12 cellular contexts compared by ENCODE assay signal in the genomic region with DNA sequence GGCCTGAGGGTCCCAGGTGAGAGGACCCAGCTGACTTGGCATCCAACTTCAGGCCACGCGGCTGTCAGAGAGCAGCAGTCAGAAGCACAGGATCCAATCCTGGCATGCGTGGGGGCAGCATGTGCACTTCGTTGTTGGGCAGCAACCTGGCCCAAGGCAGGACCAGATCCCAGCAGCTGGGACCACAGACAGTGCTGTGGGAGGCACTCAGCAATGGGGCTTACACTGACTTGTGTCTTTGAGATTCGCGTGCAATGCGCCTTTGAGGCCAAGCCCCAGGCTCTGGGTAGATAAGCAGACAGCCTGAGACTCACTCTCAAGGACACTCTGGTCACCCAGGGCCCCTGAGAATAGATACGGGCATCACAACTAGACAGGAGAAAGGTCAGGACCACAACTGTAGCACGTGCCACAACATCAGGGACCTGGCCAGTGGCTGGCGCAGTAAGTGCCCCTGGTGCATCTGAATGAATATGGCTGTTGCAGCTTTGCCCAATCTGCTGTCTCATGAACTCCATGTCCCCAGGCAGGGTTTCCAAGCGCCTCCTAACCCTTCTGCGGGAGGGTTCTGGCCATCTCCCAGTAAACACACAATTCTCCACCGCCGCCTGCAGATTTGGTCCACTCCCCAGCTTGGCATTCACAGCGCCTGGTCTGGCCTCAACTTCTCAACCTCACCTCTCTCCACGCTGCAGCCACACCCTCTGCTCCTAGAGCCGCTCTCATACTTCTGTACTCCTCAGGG. TPM values are rescaled to one million over a fixed set of nuclear protein-coding genes. Genes with fewer than 3 reads are reported as not detected.
DNase-seq lines count a peak whose midpoint lies in the region; ATAC-seq and TF ChIP-seq lines count a peak whose summit lies in the region.
"Had no signal": no experiment of that assay in that cellular context is flagged by ENCODE, and none has a peak within 500 bp of the region (broad histone marks: within the 10 kb centered on the region; RNA-seq: fewer than 3 reads in every experiment).

No MANE protein-coding gene starts in this region.

- POLR2A ChIA-PET in activated CD4-positive, alpha-beta memory T cell treated with anti-CD3 and anti-CD28 coated beads for 36 hours (lab: Charles Lee) = no interaction called here
- POLR2A ChIA-PET in activated CD4-positive, alpha-beta memory T cell treated with anti-CD3 and anti-CD28 coated beads, Interleukin-2, amount 10 ng/mL, durations not matched to agents 7 days and 5 days (lab: Charles Lee) = no interaction called here
- POLR2A ChIA-PET in WTC11 (lab: Charles Lee) = no interaction called here

- no peak for ATAC-seq in WTC11
- ATAC-seq in left lobe of liver = peak; percentile 55
- ATAC-seq in stimulated activated naive B cell treated with anti-CD40 and anti-IgM and Interleukin-4, amounts not matched to agents 10 μg/mL and 1 μg/mL and 100 μg/mL, for 72 hours (replicated peaks) = no peak
- no peak for ATAC-seq in GM18867 (IDR thresholded peaks at IDR 0.05; ENCODE audit: unreplicated experiment)
- no peak for ATAC-seq in HG02938 (IDR thresholded peaks at IDR 0.05; ENCODE audit: unreplicated experiment)

- no peak overlapping the region for H3K4me3 Mint-ChIP-seq in activated CD4-positive, alpha-beta memory T cell treated with anti-CD3 and anti-CD28 coated beads for 36 hours
- H3K4me3 Mint-ChIP-seq in activated CD4-positive, alpha-beta memory T cell treated with anti-CD3 and anti-CD28 coated beads, Interleukin-2, amount 10 ng/mL, durations not matched to agents 7 days and 5 days = no peak overlapping the region
- no peak overlapping the region for H3K4me3 Mint-ChIP-seq in WTC11
- H3K4me3 Mint-ChIP-seq in stimulated activated naive B cell treated with anti-CD40 and anti-IgM and Interleukin-4, amounts not matched to agents 10 μg/mL and 1 μg/mL and 100 μg/mL, for 72 hours = no peak overlapping the region

- no peaks in the 10 kb centered on the region for H3K9me3 Mint-ChIP-seq in activated CD4-positive, alpha-beta memory T cell treated with anti-CD3 and anti-CD28 coated beads for 36 hours
- H3K9me3 Mint-ChIP-seq in activated CD4-positive, alpha-beta memory T cell treated with anti-CD3 and anti-CD28 coated beads, Interleukin-2, amount 10 ng/mL, durations not matched to agents 7 days and 5 days = no peaks in the 10 kb centered on the region
- H3K9me3 Mint-ChIP-seq in WTC11 = peaks cover 9% of the 10 kb centered on the region
- H3K9me3 Mint-ChIP-seq in stimulated activated naive B cell treated with anti-CD40 and anti-IgM and Interleukin-4, amounts not matched to agents 10 μg/mL and 1 μg/mL and 100 μg/mL, for 72 hours = no peaks in the 10 kb centered on the region
- H3K9me3 Mint-ChIP-seq: activated T-helper 2 cell treated with anti-CD3 and anti-CD28 coated beads, Interferon-gamma antibody, Interleukin-2, Interleukin-4, amounts not matched to agents 10 μg/mL and 5 μg/mL and 100 μg/mL, durations not matched to agents 14 hours and 24 hours and 36 hours had no signal

- CTCF ChIA-PET in activated CD4-positive, alpha-beta memory T cell treated with anti-CD3 and anti-CD28 coated beads for 36 hours (lab: Charles Lee) = interaction anchor here (0.9 kb wide), 1 partner anchor 11 kb away, joined by 3 read pairs; no protein-coding TSS in a partner anchor
- CTCF ChIA-PET in activated CD4-positive, alpha-beta memory T cell treated with anti-CD3 and anti-CD28 coated beads, Interleukin-2, amount 10 ng/mL, durations not matched to agents 7 days and 5 days (lab: Charles Lee) = no interaction called here
- CTCF ChIA-PET in WTC11 (lab: Charles Lee) = interaction anchor here (1.9 to 5.7 kb wide), 4 partner anchors 11 to 94 kb away, joined by 5 to 102 read pairs (median 6); no protein-coding TSS in a partner anchor

- peak overlapping the region; percentile 14 for H3K27ac Mint-ChIP-seq in activated CD4-positive, alpha-beta memory T cell treated with anti-CD3 and anti-CD28 coated beads for 36 hours
- no peak overlapping the region for H3K27ac Mint-ChIP-seq in activated CD4-positive, alpha-beta memory T cell treated with anti-CD3 and anti-CD28 coated beads, Interleukin-2, amount 10 ng/mL, durations not matched to agents 7 days and 5 days
- peak overlapping the region; percentile 59 for H3K27ac Mint-ChIP-seq in WTC11
- peak overlapping the region; percentile 60 for H3K27ac Mint-ChIP-seq in stimulated activated naive B cell treated with anti-CD40 and anti-IgM and Interleukin-4, amounts not matched to agents 10 μg/mL and 1 μg/mL and 100 μg/mL, for 72 hours
- H3K27ac Mint-ChIP-seq: activated T-helper 2 cell treated with anti-CD3 and anti-CD28 coated beads, Interferon-gamma antibody, Interleukin-2, Interleukin-4, amounts not matched to agents 10 μg/mL and 5 μg/mL and 100 μg/mL, durations not matched to agents 14 hours and 24 hours and 36 hours had no signal

- H3K4me1 Mint-ChIP-seq in activated CD4-positive, alpha-beta memory T cell treated with anti-CD3 and anti-CD28 coated beads for 36 hours (ENCODE audit: low read depth) = peaks cover 39% of the 10 kb centered on the region
- H3K4me1 Mint-ChIP-seq in activated CD4-positive, alpha-beta memory T cell treated with anti-CD3 and anti-CD28 coated beads, Interleukin-2, amount 10 ng/mL, durations not matched to agents 7 days and 5 days = peaks cover 23% of the 10 kb centered on the region
- H3K4me1 Mint-ChIP-seq in WTC11 = peaks cover 6% of the 10 kb centered on the region
- peaks cover 16 to 24% of the 10 kb centered on the region in 2 donors for H3K4me1 Mint-ChIP-seq in stimulated activated naive B cell treated with anti-CD40 and anti-IgM and Interleukin-4, amounts not matched to agents 10 μg/mL and 1 μg/mL and 100 μg/mL, for 72 hours

- no peak for DNase-seq in activated CD4-positive, alpha-beta memory T cell treated with anti-CD3 and anti-CD28 coated beads for 36 hours
- DNase-seq in activated CD4-positive, alpha-beta memory T cell treated with anti-CD3 and anti-CD28 coated beads, Interleukin-2, amount 10 ng/mL, durations not matched to agents 7 days and 5 days = no peak
- DNase-seq in WTC11 (ENCODE audit: low spot score) (no peak), left lobe of liver (ENCODE audit: low spot score) (peak; percentile 86), hepatic stellate cell (ENCODE audit: low spot score) (no peak)
- no peak for DNase-seq in stimulated activated naive B cell treated with anti-CD40 and anti-IgM and Interleukin-4, amounts not matched to agents 10 μg/mL and 1 μg/mL and 100 μg/mL, for 72 hours
- DNase-seq: central memory CD4-positive, alpha-beta T cell; NCI-H1417; thyroid gland had no signal

- H3K27me3 Mint-ChIP-seq in activated CD4-positive, alpha-beta memory T cell treated with anti-CD3 and anti-CD28 coated beads for 36 hours = no peaks in the 10 kb centered on the region
- no peaks in the 10 kb centered on the region for H3K27me3 Mint-ChIP-seq in activated CD4-positive, alpha-beta memory T cell treated with anti-CD3 and anti-CD28 coated beads, Interleukin-2, amount 10 ng/mL, durations not matched to agents 7 days and 5 days
- peaks cover 3% of the 10 kb centered on the region; the same call in 1 of the 2 replicates for H3K27me3 Mint-ChIP-seq in WTC11 (ENCODE audit: low read depth)
- no peaks in the 10 kb centered on the region for H3K27me3 Mint-ChIP-seq in stimulated activated naive B cell treated with anti-CD40 and anti-IgM and Interleukin-4, amounts not matched to agents 10 μg/mL and 1 μg/mL and 100 μg/mL, for 72 hours

- no peak for TF ChIP-seq CTCF in WTC11 (IDR thresholded peaks at IDR 0.05)

- peaks cover 3% of the 10 kb centered on the region for H3K36me3 Mint-ChIP-seq in activated CD4-positive, alpha-beta memory T cell treated with anti-CD3 and anti-CD28 coated beads for 36 hours
- peaks cover 2% of the 10 kb centered on the region for H3K36me3 Mint-ChIP-seq in activated CD4-positive, alpha-beta memory T cell treated with anti-CD3 and anti-CD28 coated beads, Interleukin-2, amount 10 ng/mL, durations not matched to agents 7 days and 5 days (ENCODE audit: low read depth)
- H3K36me3 Mint-ChIP-seq in WTC11 = peaks cover 27% of the 10 kb centered on the region
- H3K36me3 Mint-ChIP-seq in stimulated activated naive B cell treated with anti-CD40 and anti-IgM and Interleukin-4, amounts not matched to agents 10 μg/mL and 1 μg/mL and 100 μg/mL, for 72 hours = peaks cover 12 to 26% of the 10 kb centered on the region in 2 donors

- intact Hi-C loops in activated CD4-positive, alpha-beta memory T cell treated with anti-CD3 and anti-CD28 coated beads for 36 hours (cut with micrococcal nuclease) = no loop called here

TF ChIP-seq in WTC11, 78 proteins besides CTCF, POLR2A, EP300 and RAD21 (continues in another document):
- TF ChIP-seq HMGA2 (CRISPR knock-in tag; IDR thresholded peaks at IDR 0.05) (no peak), FOXP1 (CRISPR knock-in tag; IDR thresholded peaks at IDR 0.05; ENCODE audit: borderline replicate concordance) (no peak)
- TF ChIP-seq, protein P1, sequence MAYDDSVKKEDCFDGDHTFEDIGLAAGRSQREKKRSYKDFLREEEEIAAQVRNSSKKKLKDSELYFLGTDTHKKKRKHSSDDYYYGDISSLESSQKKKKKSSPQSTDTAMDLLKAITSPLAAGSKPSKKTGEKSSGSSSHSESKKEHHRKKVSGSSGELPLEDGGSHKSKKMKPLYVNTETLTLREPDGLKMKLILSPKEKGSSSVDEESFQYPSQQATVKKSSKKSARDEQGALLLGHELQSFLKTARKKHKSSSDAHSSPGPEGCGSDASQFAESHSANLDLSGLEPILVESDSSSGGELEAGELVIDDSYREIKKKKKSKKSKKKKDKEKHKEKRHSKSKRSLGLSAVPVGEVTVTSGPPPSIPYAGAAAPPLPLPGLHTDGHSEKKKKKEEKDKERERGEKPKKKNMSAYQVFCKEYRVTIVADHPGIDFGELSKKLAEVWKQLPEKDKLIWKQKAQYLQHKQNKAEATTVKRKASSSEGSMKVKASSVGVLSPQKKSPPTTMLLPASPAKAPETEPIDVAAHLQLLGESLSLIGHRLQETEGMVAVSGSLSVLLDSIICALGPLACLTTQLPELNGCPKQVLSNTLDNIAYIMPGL (CRISPR knock-in tag; IDR thresholded peaks at IDR 0.05) = no peak

RNA-seq across cellular contexts. Expression of a gene that starts 3.2 kb away (rescaled TPM):
- 10 to 100 TPM; 52.8 to 63.4 TPM for total RNA-seq in activated CD4-positive, alpha-beta memory T cell treated with anti-CD3 and anti-CD28 coated beads for 36 hours
- total RNA-seq in activated CD4-positive, alpha-beta memory T cell treated with anti-CD3 and anti-CD28 coated beads, Interleukin-2, amount 10 ng/mL, durations not matched to agents 7 days and 5 days = 10 to 100 TPM; 29.7 to 33.9 TPM
- total RNA-seq in WTC11 (2021) (87.2 to 93.7 TPM (median 88.9 TPM) in 3 replicates), left lobe of liver (41.0 TPM)

RNA-seq across cellular contexts. Expression of a gene that starts 23.7 kb away (rescaled TPM):
- under 1 TPM in 1 of 2 experiments, not detected in 1; 0.07 TPM for total RNA-seq in activated CD4-positive, alpha-beta memory T cell treated with anti-CD3 and anti-CD28 coated beads for 36 hours
- total RNA-seq in activated CD4-positive, alpha-beta memory T cell treated with anti-CD3 and anti-CD28 coated beads, Interleukin-2, amount 10 ng/mL, durations not matched to agents 7 days and 5 days = under 1 TPM in 1 of 2 experiments, not detected in 1; 0.08 TPM
- total RNA-seq in WTC11 (2021) (8.0 to 9.1 TPM (median 8.3 TPM) in 3 replicates), left lobe of liver (22.3 TPM)
- total RNA-seq: activated T-helper 2 cell treated with anti-CD3 and anti-CD28 coated beads, Interferon-gamma antibody, Interleukin-2, Interleukin-4, amounts not matched to agents 10 μg/mL and 5 μg/mL and 100 μg/mL, durations not matched to agents 14 hours and 24 hours and 36 hours had no signal

RNA-seq across cellular contexts. Expression of a gene that starts 32.1 kb away (rescaled TPM):
- under 1 TPM; 0.52 to 0.68 TPM for total RNA-seq in activated CD4-positive, alpha-beta memory T cell treated with anti-CD3 and anti-CD28 coated beads for 36 hours
- total RNA-seq in activated CD4-positive, alpha-beta memory T cell treated with anti-CD3 and anti-CD28 coated beads, Interleukin-2, amount 10 ng/mL, durations not matched to agents 7 days and 5 days = under 1 TPM; 0.40 to 0.45 TPM
- 19.5 to 23.0 TPM (median 20.1 TPM) in 3 replicates for total RNA-seq in WTC11 (2021)
- 1.6 TPM for total RNA-seq in left lobe of liver
